ENCODE assay signal across 21 cellular contexts in genomic region chr5:133457956-133458355, GRCh38.
A peak's percentile ranks its signal among the peaks of the same experiment; 100 is the strongest.
DNase-seq lines count a peak whose midpoint lies in the region; ATAC-seq, FAIRE-seq and TF ChIP-seq lines count a peak whose summit lies in the region.
"Had no signal": no experiment of that assay in that cellular context is flagged by ENCODE, and none has a peak within 500 bp of the region (broad histone marks: within the 10 kb centered on the region; RNA-seq: fewer than 3 reads in every experiment).

No MANE protein-coding gene starts in this region.

- H3K9me3 Mint-ChIP-seq in mesothelial cell of epicardium (no peaks in the 10 kb centered on the region), type B pancreatic cell (no peaks in the 10 kb centered on the region)
- H3K9me3 Mint-ChIP-seq: GM23338 had no signal

- H3K36me3 Mint-ChIP-seq in mesothelial cell of epicardium (no peaks in the 10 kb centered on the region), type B pancreatic cell (no peaks in the 10 kb centered on the region)

- H3K27ac Mint-ChIP-seq in mesothelial cell of epicardium (peak overlapping the region; percentile 93), type B pancreatic cell (peak overlapping the region; percentile 94)
- H3K27ac Mint-ChIP-seq: GM23338 had no signal

- H3K4me1 Mint-ChIP-seq in mesothelial cell of epicardium (peaks cover 89% of the 10 kb centered on the region), type B pancreatic cell (ENCODE audit: unreplicated experiment) (peaks cover 36% of the 10 kb centered on the region)

- ATAC-seq in SK-N-SH treated with all-trans-retinoic acid at 6 μM for 48 hours, result peak; percentile 49
- ATAC-seq: GM23338 had no signal

- H3K27me3 Mint-ChIP-seq in mesothelial cell of epicardium (ENCODE audit: low read depth) (no peaks in the 10 kb centered on the region), type B pancreatic cell (no peaks in the 10 kb centered on the region)

- DNase-seq in dermis blood vessel endothelial cell, result peak; percentile 22
- no peak for DNase-seq in mesothelial cell of epicardium (ENCODE audit: low spot score in 2 of 2, unreplicated experiment in 2 of 2)
- no peak for DNase-seq in type B pancreatic cell (ENCODE audit: extremely low spot score, unreplicated experiment)
- no peak for DNase-seq in RCC 7860 (ENCODE audit: low spot score)
- no peak for DNase-seq in NCI-H82 treated with DMSO at 0.1 percent for 48 hours (lab: John Stamatoyannopoulos, UW; ENCODE audit: unreplicated experiment)
- no peak for DNase-seq in substantia nigra (lab: John Stamatoyannopoulos, UW)
- DNase-seq: BE2C; DMS79; HCEC 1CT; KG1; NCI-H1092; NCI-H1436 treated with DMSO at 0.1 percent for 48 hours; NCI-H1930; NCI-H2227 treated with DMSO at 0.1 percent for 48 hours; NCI-H510A; NK-92 treated with Interleukin-12 subunit alpha and Interleukin-12 subunit beta, amount 100 ng/mL, for 24 hours had no signal

- H3K4me3 Mint-ChIP-seq in mesothelial cell of epicardium (no peak overlapping the region), type B pancreatic cell (peak overlapping the region; percentile 18)
- H3K4me3 Mint-ChIP-seq: GM23338 had no signal

- FAIRE-seq in RCC 7860 (lab: Jason Lieb, UNC), result no peak
- FAIRE-seq: D721Med had no signal

- H3K27ac ChIP-seq in substantia nigra (ENCODE audit: low read depth, low read length, poor library complexity, severe bottlenecking), result no peak overlapping the region
- H3K27ac ChIP-seq: Peyer's patch, SJSA1 had no signal

- no peak for TF ChIP-seq CTCF in mesothelial cell of epicardium (IDR thresholded peaks at IDR 0.05; ENCODE audit: unreplicated experiment)
- TF ChIP-seq CTCF in type B pancreatic cell (conservative IDR thresholded peaks at IDR 0.05), result no peak

TF ChIP-seq in SK-N-SH treated with all-trans-retinoic acid at 6 μM for 48 hours, 23 proteins besides CTCF, POLR2A, EP300 and RAD21:
- TF ChIP-seq ZNF565 (CRISPR knock-in tag; conservative IDR thresholded peaks at IDR 0.05; ENCODE audit: low read depth) (no peak), TSHZ2 (CRISPR knock-in tag; IDR thresholded peaks at IDR 0.05) (peak; percentile 40; the same call in 1 of the 2 replicates), ISL1 (CRISPR knock-in tag; IDR thresholded peaks at IDR 0.05) (peak; percentile 82), TCF4 (CRISPR knock-in tag; IDR thresholded peaks at IDR 0.05; ENCODE audit: borderline replicate concordance) (peak; percentile 91), CREB5 (CRISPR knock-in tag; IDR thresholded peaks at IDR 0.05; ENCODE audit: low read depth) (peak; percentile 28; the same call in 1 of the 2 replicates)
